In genomic region chr13:83824120-83824519, GRCh38 we compare ENCODE assay signal across 19 cellular contexts. TPM values are rescaled to one million over a fixed set of nuclear protein-coding genes. Genes with fewer than 3 reads are reported as not detected.
DNase-seq lines count a peak whose midpoint lies in the region; ATAC-seq, FAIRE-seq and TF ChIP-seq lines count a peak whose summit lies in the region.
"Had no signal": no experiment of that assay in that cellular context is flagged by ENCODE, and none has a peak within 500 bp of the region (broad histone marks: within the 10 kb centered on the region; RNA-seq: fewer than 3 reads in every experiment).

No MANE protein-coding gene starts in this region.

- no peak overlapping the region for H3K23ac ChIP-seq in H1 (ENCODE audit: insufficient read length)

- no peak for ATAC-seq in Right ventricle myocardium inferior
- ATAC-seq: A549 had no signal

- no peak overlapping the region for H3K4me2 ChIP-seq in H1 (ENCODE audit: insufficient read depth in 1 of 2, low read depth in 2 of 2, low read length in 2 of 2)
- H3K4me2 ChIP-seq: A549 had no signal

- no peak overlapping the region for H2BK5ac ChIP-seq in H1 (ENCODE audit: low read depth, low read length)

- H3K36me3 ChIP-seq in HEK293 (ENCODE audit: control insufficient read depth in 2 of 2, insufficient read depth in 1 of 2, low read length in 2 of 2) (no peaks in the 10 kb centered on the region), H1 (ENCODE audit: control insufficient read depth in 2 of 4, insufficient read depth in 4 of 4, low read length in 3 of 4) (no peaks in the 10 kb centered on the region)
- H3K36me3 ChIP-seq: HAP-1 had no signal

- no peak overlapping the region for H4K91ac ChIP-seq in H1 (replicated peaks; ENCODE audit: insufficient read length, low read length)

- H3K4ac ChIP-seq in H1 (replicated peaks; ENCODE audit: insufficient read length, low read depth, low read length): no peak overlapping the region

- H4K20me1 ChIP-seq in H1 (replicated peaks in 1 of 2; ENCODE audit: control insufficient read depth in 1 of 2, insufficient read depth in 2 of 2, low read length in 2 of 2): no peaks in the 10 kb centered on the region

- no peak for DNase-seq in H1 (ENCODE audit: low read depth in 1 of 2, low spot score in 2 of 2)
- DNase-seq in NCI-H146 (lab: John Stamatoyannopoulos, UW): no peak
- DNase-seq in Right ventricle myocardium inferior (ENCODE audit: missing footprints): no peak
- DNase-seq in activated naive CD4-positive, alpha-beta T cell treated with anti-CD3 and anti-CD28 coated beads, Interleukin-2, amount 10 ng/mL, durations not matched to agents 7 days and 5 days: no peak
- DNase-seq: AML-193; CD4-positive, alpha-beta T cell; DMS153; DMS79; GDM1 had no signal

- no peaks in the 10 kb centered on the region for H3K4me1 Mint-ChIP-seq in activated naive CD4-positive, alpha-beta T cell treated with anti-CD3 and anti-CD28 coated beads, Interleukin-2, amount 10 ng/mL, durations not matched to agents 7 days and 5 days

- H3K79me2 ChIP-seq in H1 (ENCODE audit: control insufficient read depth in 1 of 2, insufficient read depth in 2 of 2, low read length in 2 of 2): no peaks in the 10 kb centered on the region

- no peak overlapping the region for H3K18ac ChIP-seq in H1 (ENCODE audit: extremely low read depth, low read length)

- intact Hi-C loops in Right ventricle myocardium inferior (cut with DNase I): no loop called here

- H3K27ac ChIP-seq in HEK293 (ENCODE audit: extremely low read depth, low read depth, low read length): no peak overlapping the region
- H3K27ac ChIP-seq in angular gyrus (ENCODE audit: low read depth, low read length): peak overlapping the region; percentile 22
- H3K27ac ChIP-seq in H1 (ENCODE audit: low read depth, low read length): no peak overlapping the region
- peak overlapping the region; percentile 71 for H3K27ac ChIP-seq in temporal lobe (ENCODE audit: low read depth, low read length)
- H3K27ac ChIP-seq: 22Rv1, A549, C4-2B, HL-60 had no signal

- H2BK120ac ChIP-seq in H1 (replicated peaks; ENCODE audit: low read depth, low read length): peak overlapping the region; percentile 21

- no peak overlapping the region for H2AFZ ChIP-seq in H1 (ENCODE audit: low read length)

- TF ChIP-seq POLR2A in H1 (IDR thresholded peaks at IDR 0.05; ENCODE audit: control extremely low read depth in 1 of 2, low read depth in 2 of 2, low read length in 2 of 2): no peak

- no peaks in the 10 kb centered on the region for H3K36me3 Mint-ChIP-seq in activated naive CD4-positive, alpha-beta T cell treated with anti-CD3 and anti-CD28 coated beads, Interleukin-2, amount 10 ng/mL, durations not matched to agents 7 days and 5 days

- H3K14ac ChIP-seq in H1 (ENCODE audit: insufficient read length): no peak overlapping the region

- H3K9me3 Mint-ChIP-seq in activated naive CD4-positive, alpha-beta T cell treated with anti-CD3 and anti-CD28 coated beads, Interleukin-2, amount 10 ng/mL, durations not matched to agents 7 days and 5 days: peaks cover 5% of the 10 kb centered on the region
- H3K9me3 Mint-ChIP-seq: CD4-positive, alpha-beta T cell had no signal

- H4K5ac ChIP-seq in H1 (ENCODE audit: insufficient read length, low read depth, low read length): no peak overlapping the region

- no peaks in the 10 kb centered on the region for H3K79me1 ChIP-seq in H1 (ENCODE audit: low read depth, low read length)

- no peaks in the 10 kb centered on the region for H3K27me3 ChIP-seq in H1 (replicated peaks in 1 of 4; ENCODE audit: control insufficient read depth in 3 of 4, extremely low read depth in 1 of 4, insufficient read depth in 3 of 4, low read length in 3 of 4)

- no peak overlapping the region for H2BK20ac ChIP-seq in H1 (ENCODE audit: low read length)

- no peak overlapping the region for H2AK5ac ChIP-seq in H1 (ENCODE audit: low read depth, low read length)

- H3K56ac ChIP-seq in H1 (replicated peaks; ENCODE audit: insufficient read length, low read depth, low read length): no peak overlapping the region

- no peak overlapping the region for H3K4me3 Mint-ChIP-seq in activated naive CD4-positive, alpha-beta T cell treated with anti-CD3 and anti-CD28 coated beads, Interleukin-2, amount 10 ng/mL, durations not matched to agents 7 days and 5 days
- H3K4me3 Mint-ChIP-seq: CD4-positive, alpha-beta T cell had no signal

- no peaks in the 10 kb centered on the region for H3K9me3 ChIP-seq in HEK293 (ENCODE audit: control insufficient read depth, insufficient read depth, low read depth, low read length)
- H3K9me3 ChIP-seq in H1 (ENCODE audit: insufficient read depth in 2 of 2, low read depth in 1 of 2, low read length in 1 of 2): no peaks in the 10 kb centered on the region; a peak in 1 of 4 replicates
- H3K9me3 ChIP-seq: A549, HAP-1 had no signal

- H3K27me3 Mint-ChIP-seq in activated naive CD4-positive, alpha-beta T cell treated with anti-CD3 and anti-CD28 coated beads, Interleukin-2, amount 10 ng/mL, durations not matched to agents 7 days and 5 days: no peaks in the 10 kb centered on the region
- H3K27me3 Mint-ChIP-seq: CD4-positive, alpha-beta T cell had no signal

- TF ChIP-seq RAD21 in H1 (IDR thresholded peaks at IDR 0.05 in 1 of 2, conservative IDR thresholded peaks at IDR 0.05 in 1 of 2; ENCODE audit: low read depth in 2 of 2, low read length in 2 of 2): no peak

- no peak for FAIRE-seq in H1 (lab: Jason Lieb, UNC)
- FAIRE-seq: A549 had no signal

- TF ChIP-seq EP300 in H1 (IDR thresholded peaks at IDR 0.05; ENCODE audit: borderline replicate concordance in 1 of 2, low read depth in 2 of 2, low read length in 2 of 2): no peak

- CTCF ChIA-PET in HEK293 (lab: Yijun Ruan, JAX) (no interaction called here), H1 (lab: Charles Lee; ENCODE audit: partially characterized antibody) (interaction anchor here (1.1 kb wide), 1 partner anchor 8 kb away, joined by 3 read pairs; no protein-coding TSS in a partner anchor)
- CTCF ChIA-PET in activated naive CD4-positive, alpha-beta T cell treated with anti-CD3 and anti-CD28 coated beads, Interleukin-2, amount 10 ng/mL, durations not matched to agents 7 days and 5 days (lab: Charles Lee): no interaction called here

- TF ChIP-seq CTCF in HEK293 (tag by site-specific recombination; IDR thresholded peaks at IDR 0.05) (no peak), H1 (IDR thresholded peaks at IDR 0.05; ENCODE audit: control extremely low read depth in 1 of 3, insufficient read depth in 1 of 3, low read depth in 1 of 3, low read length in 3 of 3) (no peak)

- no peak overlapping the region for H3K9ac ChIP-seq in H1 (replicated peaks in 1 of 4; ENCODE audit: extremely low read depth in 1 of 4, low read depth in 3 of 4, low read length in 3 of 4)

- H3K4me1 ChIP-seq in HEK293 (ENCODE audit: control insufficient read depth, insufficient read depth, low read length) (no peaks in the 10 kb centered on the region), H1 (replicated peaks in 1 of 4; ENCODE audit: control insufficient read depth in 3 of 4, insufficient read depth in 4 of 4, low read length in 3 of 4) (peaks cover 0 to 5% (median 0%) of the 10 kb centered on the region in 4 experiments; a peak in 2 of 7 replicates)
- H3K4me1 ChIP-seq: A549 had no signal

- no peak overlapping the region for H4K8ac ChIP-seq in H1 (ENCODE audit: extremely low read depth, insufficient read depth, low read length)

- no peak overlapping the region for H3K27ac Mint-ChIP-seq in activated naive CD4-positive, alpha-beta T cell treated with anti-CD3 and anti-CD28 coated beads, Interleukin-2, amount 10 ng/mL, durations not matched to agents 7 days and 5 days
- H3K27ac Mint-ChIP-seq: CD4-positive, alpha-beta T cell had no signal

- POLR2A ChIA-PET in HEK293 (lab: Yijun Ruan, JAX): no interaction called here
- POLR2A ChIA-PET in H1 (lab: Charles Lee; ENCODE audit: partially characterized antibody): no interaction called here

- H3K23me2 ChIP-seq in H1 (ENCODE audit: low read depth, low read length): no peaks in the 10 kb centered on the region

- no peak overlapping the region for H2BK15ac ChIP-seq in H1 (ENCODE audit: low read length)

- H3K4me3 ChIP-seq in HEK293 (ENCODE audit: low read depth, low read length): no peak overlapping the region
- no peak overlapping the region for H3K4me3 ChIP-seq in H1 (ENCODE audit: extremely low read depth in 1 of 4, insufficient read depth in 2 of 4, low read depth in 3 of 4, low read length in 4 of 4)
- H3K4me3 ChIP-seq: A549, HAP-1 had no signal

- H2BK12ac ChIP-seq in H1 (ENCODE audit: low read depth, low read length): no peak overlapping the region

TF ChIP-seq in H1, 55 proteins besides CTCF, POLR2A, EP300 and RAD21:
- no peak for TF ChIP-seq SIN3A (conservative IDR thresholded peaks at IDR 0.05 in 1 of 2, IDR thresholded peaks at IDR 0.05 in 1 of 2; ENCODE audit: low read depth in 1 of 2, low read length in 2 of 2)
- TF ChIP-seq SP2 (IDR thresholded peaks at IDR 0.05; ENCODE audit: low read length): no peak
- no peak for TF ChIP-seq YY1 (IDR thresholded peaks at IDR 0.05; ENCODE audit: low read depth, low read length)
- no peak for TF ChIP-seq BACH1 (IDR thresholded peaks at IDR 0.05; ENCODE audit: low read length)
- TF ChIP-seq CHD1 (IDR thresholded peaks at IDR 0.05; ENCODE audit: low read depth, low read length): no peak
- TF ChIP-seq JUN (IDR thresholded peaks at IDR 0.05; ENCODE audit: low read depth, low read length): no peak
- no peak for TF ChIP-seq SP4 (IDR thresholded peaks at IDR 0.05; ENCODE audit: low read length)
- no peak for TF ChIP-seq KDM5A (IDR thresholded peaks at IDR 0.05; ENCODE audit: low read length)
- no peak for TF ChIP-seq NRF1 (IDR thresholded peaks at IDR 0.05; ENCODE audit: low read depth, low read length)

RNA-seq across cellular contexts. Expression of gene SLITRK1, which starts 58.2 kb away (rescaled TPM):
- total RNA-seq in H1 (2021; fragmentation: NEBNext Ultra II Directional; extraction: Animal tissue kit (Norgen Biotek cat#: 25700)): 3.4 TPM in 2 replicates
- 3.1 and 4.2 TPM in 2 replicates for polyA plus RNA-seq in H1 (2011; rRNA removed)
- polyA plus RNA-seq in H1 (2011; cell fraction: cytosol; rRNA removed): 3.0 TPM
- polyA plus RNA-seq in H1 (2011; cell fraction: nucleus; rRNA removed): 4.6 TPM
- polyA plus RNA-seq in H1 (2012, experiment 1 of 2): 3.3 to 5.9 TPM (median 4.4 TPM) in 4 replicates
- polyA plus RNA-seq in H1 (2012, experiment 2 of 2): 1.1 TPM
- polyA plus RNA-seq in H1 (2013, experiment 1 of 2): 4.4 TPM
- polyA plus RNA-seq in H1 (2013, experiment 2 of 2): 3.6 TPM
- 11.9 and 14.2 TPM in 2 replicates for polyA minus RNA-seq in H1 (2011; rRNA and poly(A)+ RNA removed)
- polyA minus RNA-seq in H1 (2011; cell fraction: cytosol; rRNA and poly(A)+ RNA removed): 3.8 TPM
- 15.0 TPM for polyA minus RNA-seq in H1 (2011; cell fraction: nucleus; rRNA and poly(A)+ RNA removed)
- total RNA-seq in temporal lobe: 30.7 TPM
- total RNA-seq in Right ventricle myocardium inferior: not detected
- total RNA-seq: CD4-positive, alpha-beta T cell; H4; HT1080 had no signal
- polyA plus RNA-seq: A549 had no signal

Comparison
In these comparisons a context has a peak if more than half of its experiments do, and no peak if none do; other contexts are left out.
1. H3K27ac ChIP-seq: peak in angular gyrus (single experiment) and temporal lobe (single experiment); none in HEK293 (single experiment) and H1 (single experiment).